17 cellular contexts compared by ENCODE assay signal in genomic region chr16:22684282-22685161, GRCh38.
DNase-seq lines count a peak whose midpoint lies in the region; ATAC-seq and TF ChIP-seq lines count a peak whose summit lies in the region.
"Had no signal": no experiment of that assay in that cellular context is flagged by ENCODE, and none has a peak within 500 bp of the region (broad histone marks: within the 10 kb centered on the region; RNA-seq: fewer than 3 reads in every experiment).

No MANE protein-coding gene starts in this region.

- H3K4me1 ChIP-seq in breast epithelium (no peaks in the 10 kb centered on the region), ascending aorta (peaks cover 7 to 16% of the 10 kb centered on the region in 2 donors), transverse colon (peaks cover 0 to 15% (median 10%) of the 10 kb centered on the region in 4 donors)

- H3K4me3 Mint-ChIP-seq in MCF 10A (ENCODE audit: unreplicated experiment) = no peak overlapping the region
- H3K4me3 Mint-ChIP-seq: H9; stimulated activated naive CD8-positive, alpha-beta T cell treated with anti-CD3 and anti-CD28 coated beads, Interleukin-15, amount 100 ng/mL, for 72 hours had no signal

- POLR2A ChIA-PET in MCF 10A (lab: Yijun Ruan, JAX) = interaction anchor here (0.8 kb wide), 1 partner anchor 18 kb away, joined by 3 read pairs; no protein-coding TSS in a partner anchor

- peak; percentile 35 for ATAC-seq in left lobe of liver
- ATAC-seq in esophagus mucosa = no peak
- ATAC-seq: stimulated activated naive CD8-positive, alpha-beta T cell treated with anti-CD3 and anti-CD28 coated beads, Interleukin-15, amount 100 ng/mL, for 72 hours had no signal

- no peak for TF ChIP-seq EP300 in transverse colon (IDR thresholded peaks at IDR 0.05; ENCODE audit: low read depth)

- no TSS peak for BruUV-seq in MCF 10A (replicated peaks; lab: Mats Ljungman, UMichigan)

- CTCF ChIA-PET in MCF 10A (lab: Yijun Ruan, JAX) = interaction anchor here (0.6 to 2.7 kb wide), 7 partner anchors 8 to 1496 kb away, joined by 3 to 19 read pairs (median 4); no protein-coding TSS in a partner anchor

- no peaks in the 10 kb centered on the region for H3K36me3 ChIP-seq in breast epithelium
- H3K36me3 ChIP-seq in ascending aorta = no peaks in the 10 kb centered on the region
- no peaks in the 10 kb centered on the region for H3K36me3 ChIP-seq in transverse colon
- H3K36me3 ChIP-seq: brain microvascular endothelial cell had no signal

- H3K9me3 ChIP-seq in breast epithelium (peaks cover 0 to 5% of the 10 kb centered on the region in 2 donors), ascending aorta (peaks cover 0 to 5% of the 10 kb centered on the region in 2 donors), transverse colon (peaks cover 0 to 3% of the 10 kb centered on the region in 2 donors)

- WGBS in transverse colon (ENCODE audit: low coverage in 1 of 2), 2 donors = 53 to 58% methylated on average over 4 of the region's 4 CpGs

- DNase-seq in MCF 10A (ENCODE audit: unreplicated experiment) (no peak), breast epithelium (ENCODE audit: low spot score in 2 of 2) (no peak), ascending aorta (ENCODE audit: low spot score in 2 of 2) (peak in 1 of 2 donors; percentile 64), left lobe of liver (ENCODE audit: low spot score) (no peak), transverse colon (no peak), NCI-H748 (lab: John Stamatoyannopoulos, UW; ENCODE audit: unreplicated experiment) (no peak), DMS153 treated with DMSO at 0.1 percent for 48 hours (lab: John Stamatoyannopoulos, UW; ENCODE audit: unreplicated experiment) (no peak)
- DNase-seq: activated T-cell treated with anti-CD3 and anti-CD28 coated beads for 4 hours; brain microvascular endothelial cell; H9; kidney glomerular epithelial cell; NCI-H2171 treated with DMSO at 0.1 percent for 48 hours; nucleus accumbens; stimulated activated naive CD8-positive, alpha-beta T cell treated with anti-CD3 and anti-CD28 coated beads, Interleukin-15, amount 100 ng/mL, for 72 hours; T-helper 9 cell had no signal

- H3K27me3 Mint-ChIP-seq in MCF 10A (ENCODE audit: insufficient read depth, unreplicated experiment) = no peaks in the 10 kb centered on the region

- peaks cover 11% of the 10 kb centered on the region for H3K4me1 Mint-ChIP-seq in MCF 10A (ENCODE audit: insufficient read depth, unreplicated experiment)

- peaks cover 0 to 10% of the 10 kb centered on the region in 2 donors for H3K27me3 ChIP-seq in breast epithelium
- H3K27me3 ChIP-seq in ascending aorta = no peaks in the 10 kb centered on the region
- no peaks in the 10 kb centered on the region for H3K27me3 ChIP-seq in transverse colon

- peak overlapping the region in 1 of 2 donors; percentile 36 for H3K27ac ChIP-seq in breast epithelium
- peak overlapping the region; percentile 67 to 71 for H3K27ac ChIP-seq in ascending aorta
- peak overlapping the region; percentile 34 to 73 (median 59) for H3K27ac ChIP-seq in transverse colon
- H3K27ac ChIP-seq: brain microvascular endothelial cell, epithelial cell of prostate had no signal

- peak overlapping the region; percentile 53 for H3K27ac Mint-ChIP-seq in MCF 10A (ENCODE audit: low read depth, unreplicated experiment)

- in situ Hi-C loops in transverse colon (cut with MboI; ENCODE audit: low pct_ligation_motif_present in 1 of 4, low pct_unique_long_range_greater_than_20kb in 1 of 4, low sequenced_read_pairs in 3 of 4) = no loop called here

- H3K4me3 ChIP-seq in breast epithelium (no peak overlapping the region), ascending aorta (no peak overlapping the region), transverse colon (no peak overlapping the region)

- H3K9me3 Mint-ChIP-seq in MCF 10A (ENCODE audit: unreplicated experiment) = no peaks in the 10 kb centered on the region

- no peaks in the 10 kb centered on the region for H3K36me3 Mint-ChIP-seq in MCF 10A (ENCODE audit: insufficient read depth, unreplicated experiment)

- TF ChIP-seq POLR2A in breast epithelium (IDR thresholded peaks at IDR 0.05) (no peak), transverse colon (IDR thresholded peaks at IDR 0.05) (no peak)

- no peak for TF ChIP-seq CTCF in MCF 10A (IDR thresholded peaks at IDR 0.05; ENCODE audit: unreplicated experiment)
- TF ChIP-seq CTCF in breast epithelium (IDR thresholded peaks at IDR 0.05) = no peak
- TF ChIP-seq CTCF in ascending aorta (IDR thresholded peaks at IDR 0.05) = no peak
- no peak for TF ChIP-seq CTCF in transverse colon (IDR thresholded peaks at IDR 0.05)

- intact Hi-C loops in MCF 10A (cut with micrococcal nuclease) (no loop called here), breast epithelium (cut with DNase I; ENCODE audit: low total_unique reads) (no loop called here), ascending aorta (cut with DNase I) (loop anchor here (1.0 to 2.0 kb wide), 4 partner anchors 11 to 1127 kb away; no protein-coding TSS in a partner anchor), transverse colon (cut with DNase I; ENCODE audit: low total_unique reads) (no loop called here)
